ENCODE assay signal across 8 cellular contexts in genomic region chrX:52261463-52262194, GRCh38.
DNase-seq lines count a peak whose midpoint lies in the region; ATAC-seq and TF ChIP-seq lines count a peak whose summit lies in the region.

No MANE protein-coding gene starts in this region.

- peaks cover 10 to 25% (median 11%) of the 10 kb centered on the region in 3 donors for H3K27me3 Mint-ChIP-seq in immature natural killer cell (ENCODE audit: low read depth in 3 of 3)

- no peaks in the 10 kb centered on the region for H3K9me3 Mint-ChIP-seq in immature natural killer cell

- TF ChIP-seq CTCF in AG09309 (IDR thresholded peaks at IDR 0.05; ENCODE audit: control insufficient read depth, insufficient read depth, low read depth, low read length, missing control alignments) (peak; percentile 90), WI38 (IDR thresholded peaks at IDR 0.05; ENCODE audit: low read depth, low read length) (peak; percentile 90), cardiac fibroblast (IDR thresholded peaks at IDR 0.05; ENCODE audit: low read depth, low read length) (peak; percentile 62)

- DNase-seq in AG09309 (ENCODE audit: low read depth) (peak; percentile 54), NCI-H2196 (lab: John Stamatoyannopoulos, UW; ENCODE audit: unreplicated experiment) (peak; percentile 72), cardiac fibroblast (ENCODE audit: low read depth in 2 of 2) (peak; percentile 86 to 92), immature natural killer cell (peak; percentile 89 to 93 (median 92)), smooth muscle cell of the brain vasculature (ENCODE audit: low read depth, low spot score) (peak; percentile 68)

- peak overlapping the region; percentile 94 to 98 (median 96) for H3K27ac Mint-ChIP-seq in immature natural killer cell

- ATAC-seq in GM18907 (IDR thresholded peaks at IDR 0.05; ENCODE audit: unreplicated experiment) (peak; percentile 99), HG03139 (IDR thresholded peaks at IDR 0.05; ENCODE audit: unreplicated experiment) (peak; percentile 97)

- peak overlapping the region; percentile 92 to 98 (median 96) for H3K4me3 Mint-ChIP-seq in immature natural killer cell

- peaks cover 14 to 17% of the 10 kb centered on the region in 2 donors for H3K4me1 Mint-ChIP-seq in immature natural killer cell

- H3K4me3 ChIP-seq in AG09309 (ENCODE audit: control insufficient read depth, low read depth, low read length) (peak overlapping the region; percentile 54), WI38 (ENCODE audit: low read depth, low read length) (peak overlapping the region; percentile 66), cardiac fibroblast (replicated peaks in 1 of 2; ENCODE audit: low read depth in 2 of 2, low read length in 2 of 2) (peak overlapping the region; percentile 49 to 66)

- H3K36me3 Mint-ChIP-seq in immature natural killer cell: no peaks in the 10 kb centered on the region

Comparison
In these comparisons a context has a peak if more than half of its experiments do, and no peak if none do; other contexts are left out.
1. Peak in every context shown above with its lines: DNase-seq, ATAC-seq and H3K4me3 ChIP-seq.